Comparison of ENCODE assay signal across 8 cellular contexts in genomic region chr10:100267237-100268104, GRCh38. TPM values are rescaled to one million over a fixed set of nuclear protein-coding genes. Genes with fewer than 3 reads are reported as not detected.
DNase-seq lines count a peak whose midpoint lies in the region; ATAC-seq, FAIRE-seq and TF ChIP-seq lines count a peak whose summit lies in the region.

Gene CWF19L1 (minus strand): TSS chr10:100267638. CDS start chr10:100267593, 45 bp downstream.

- POLR2A ChIA-PET in A549 (lab: Yijun Ruan, JAX): interaction anchor here (0.9 kb wide), 1 partner anchor 19 kb away, joined by 3 read pairs; no protein-coding TSS in a partner anchor

- peaks cover 8% of the 10 kb centered on the region; the same call in 1 of the 3 replicates for H3K4me1 ChIP-seq in A549
- H3K4me1 ChIP-seq in colonic mucosa: peaks cover 9% of the 10 kb centered on the region

- TF ChIP-seq EP300 in A549 (IDR thresholded peaks at IDR 0.05): no peak

- H3K27me3 ChIP-seq in colonic mucosa (no peaks in the 10 kb centered on the region), layer of hippocampus (ENCODE audit: control insufficient read depth, insufficient read depth, low read length) (no peaks in the 10 kb centered on the region)

- TF ChIP-seq POLR2A in A549 (IDR thresholded peaks at IDR 0.05; ENCODE audit: low read length): peak; percentile 59

- H3K4me2 ChIP-seq in A549: peak within 1 kb of the TSS; percentile 86

- H3K9ac ChIP-seq in colonic mucosa (ENCODE audit: low read depth in 2 of 2, low read length in 2 of 2): peak within 1 kb of the TSS; percentile 87 to 98

- DNase-seq in A549 (ENCODE audit: low read depth in 1 of 2, low spot score in 1 of 2) (peak; percentile 77 to 92), NCI-H510A treated with DMSO at 0.1 percent for 48 hours (lab: John Stamatoyannopoulos, UW) (peak; percentile 84), colonic mucosa (peak; percentile 94)
- DNase-seq in activated CD4-positive, alpha-beta T cell treated with anti-CD3 and anti-CD28 coated beads for 48 hours: peak; percentile 82
- DNase-seq in stimulated activated CD4-positive, alpha-beta T cell treated with anti-CD3 and anti-CD28 coated beads, Interleukin-1b, Interleukin-23, amount 100 ng/mL, for 24 hours (ENCODE audit: low read depth in 4 of 4, low spot score in 1 of 4): peak; percentile 43 to 70 (median 63)

- intact Hi-C loops in colonic mucosa (cut with DNase I): no loop called here

- FAIRE-seq in A549 (lab: Jason Lieb, UNC): no peak

- H3K4me3 ChIP-seq in A549 (peak within 1 kb of the TSS; percentile 83), colonic mucosa (peak within 1 kb of the TSS; percentile 71)

- TF ChIP-seq CTCF in A549 (IDR thresholded peaks at IDR 0.05) (no peak), colonic mucosa (IDR thresholded peaks at IDR 0.05) (no peak)

- TF ChIP-seq RAD21 in A549 (conservative IDR thresholded peaks at IDR 0.05 in 1 of 2, IDR thresholded peaks at IDR 0.05 in 1 of 2): no peak

- 1% methylated on average over 49 of the region's 49 CpGs for WGBS in A549 (ENCODE audit: missing lambda C conversion rate)

- H3K9me3 ChIP-seq in A549 (no peaks in the 10 kb centered on the region), colonic mucosa (no peaks in the 10 kb centered on the region)

- CTCF ChIA-PET in A549 (lab: Yijun Ruan, JAX): no interaction called here

- H3K27ac ChIP-seq in A549 (peak within 1 kb of the TSS; percentile 83 to 90), colonic mucosa (peak within 1 kb of the TSS; percentile 61), layer of hippocampus (ENCODE audit: low read depth, low read length) (peak within 1 kb of the TSS; percentile 79)

- ATAC-seq in A549 (peak; percentile 95 to 97), GM18861 (IDR thresholded peaks at IDR 0.05; ENCODE audit: unreplicated experiment) (peak; percentile 65), HG03342 (IDR thresholded peaks at IDR 0.05; ENCODE audit: unreplicated experiment) (peak; percentile 79)

- no peaks in the 10 kb centered on the region for H3K36me3 ChIP-seq in colonic mucosa

TF ChIP-seq in A549, 52 proteins besides CTCF, POLR2A, EP300 and RAD21:
- peak; percentile 41 to 82; a peak in 3 of 5 replicates for TF ChIP-seq JUN (IDR thresholded peaks at IDR 0.05)
- no peak for TF ChIP-seq ZNF302 (CRISPR knock-in tag; IDR thresholded peaks at IDR 0.05)
- peak; percentile 59; the same call in 1 of the 2 replicates for TF ChIP-seq E2F6 (IDR thresholded peaks at IDR 0.05; ENCODE audit: borderline replicate concordance, low read depth)
- peak; percentile 13; the same call in 1 of the 2 replicates for TF ChIP-seq PHF8 (IDR thresholded peaks at IDR 0.05; ENCODE audit: borderline replicate concordance, low read depth)
- TF ChIP-seq PBX3 (IDR thresholded peaks at IDR 0.05): peak; percentile 41; the same call in 1 of the 2 replicates
- no peak for TF ChIP-seq ESRRA (IDR thresholded peaks at IDR 0.05; ENCODE audit: borderline replicate concordance, low read length)
- peak; percentile 14 for TF ChIP-seq CHD2 (IDR thresholded peaks at IDR 0.05; ENCODE audit: low read length, partially characterized antibody)
- TF ChIP-seq KDM5A (IDR thresholded peaks at IDR 0.05): peak; percentile 97
- no peak for TF ChIP-seq FOXS1 (CRISPR knock-in tag; IDR thresholded peaks at IDR 0.05)
- TF ChIP-seq, protein P1, sequence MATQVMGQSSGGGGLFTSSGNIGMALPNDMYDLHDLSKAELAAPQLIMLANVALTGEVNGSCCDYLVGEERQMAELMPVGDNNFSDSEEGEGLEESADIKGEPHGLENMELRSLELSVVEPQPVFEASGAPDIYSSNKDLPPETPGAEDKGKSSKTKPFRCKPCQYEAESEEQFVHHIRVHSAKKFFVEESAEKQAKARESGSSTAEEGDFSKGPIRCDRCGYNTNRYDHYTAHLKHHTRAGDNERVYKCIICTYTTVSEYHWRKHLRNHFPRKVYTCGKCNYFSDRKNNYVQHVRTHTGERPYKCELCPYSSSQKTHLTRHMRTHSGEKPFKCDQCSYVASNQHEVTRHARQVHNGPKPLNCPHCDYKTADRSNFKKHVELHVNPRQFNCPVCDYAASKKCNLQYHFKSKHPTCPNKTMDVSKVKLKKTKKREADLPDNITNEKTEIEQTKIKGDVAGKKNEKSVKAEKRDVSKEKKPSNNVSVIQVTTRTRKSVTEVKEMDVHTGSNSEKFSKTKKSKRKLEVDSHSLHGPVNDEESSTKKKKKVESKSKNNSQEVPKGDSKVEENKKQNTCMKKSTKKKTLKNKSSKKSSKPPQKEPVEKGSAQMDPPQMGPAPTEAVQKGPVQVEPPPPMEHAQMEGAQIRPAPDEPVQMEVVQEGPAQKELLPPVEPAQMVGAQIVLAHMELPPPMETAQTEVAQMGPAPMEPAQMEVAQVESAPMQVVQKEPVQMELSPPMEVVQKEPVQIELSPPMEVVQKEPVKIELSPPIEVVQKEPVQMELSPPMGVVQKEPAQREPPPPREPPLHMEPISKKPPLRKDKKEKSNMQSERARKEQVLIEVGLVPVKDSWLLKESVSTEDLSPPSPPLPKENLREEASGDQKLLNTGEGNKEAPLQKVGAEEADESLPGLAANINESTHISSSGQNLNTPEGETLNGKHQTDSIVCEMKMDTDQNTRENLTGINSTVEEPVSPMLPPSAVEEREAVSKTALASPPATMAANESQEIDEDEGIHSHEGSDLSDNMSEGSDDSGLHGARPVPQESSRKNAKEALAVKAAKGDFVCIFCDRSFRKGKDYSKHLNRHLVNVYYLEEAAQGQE (IDR thresholded peaks at IDR 0.05): peak; percentile 29; the same call in 1 of the 2 replicates
- TF ChIP-seq, protein P2, sequence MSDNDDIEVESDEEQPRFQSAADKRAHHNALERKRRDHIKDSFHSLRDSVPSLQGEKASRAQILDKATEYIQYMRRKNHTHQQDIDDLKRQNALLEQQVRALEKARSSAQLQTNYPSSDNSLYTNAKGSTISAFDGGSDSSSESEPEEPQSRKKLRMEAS (IDR thresholded peaks at IDR 0.05): peak; percentile 65
- TF ChIP-seq, protein P3, sequence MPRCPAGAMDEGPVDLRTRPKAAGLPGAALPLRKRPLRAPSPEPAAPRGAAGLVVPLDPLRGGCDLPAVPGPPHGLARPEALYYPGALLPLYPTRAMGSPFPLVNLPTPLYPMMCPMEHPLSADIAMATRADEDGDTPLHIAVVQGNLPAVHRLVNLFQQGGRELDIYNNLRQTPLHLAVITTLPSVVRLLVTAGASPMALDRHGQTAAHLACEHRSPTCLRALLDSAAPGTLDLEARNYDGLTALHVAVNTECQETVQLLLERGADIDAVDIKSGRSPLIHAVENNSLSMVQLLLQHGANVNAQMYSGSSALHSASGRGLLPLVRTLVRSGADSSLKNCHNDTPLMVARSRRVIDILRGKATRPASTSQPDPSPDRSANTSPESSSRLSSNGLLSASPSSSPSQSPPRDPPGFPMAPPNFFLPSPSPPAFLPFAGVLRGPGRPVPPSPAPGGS (IDR thresholded peaks at IDR 0.05): peak; percentile 40; the same call in 1 of the 3 replicates

RNA-seq across cellular contexts. Expression of gene CWF19L1, which starts in this region (rescaled TPM):
- polyA plus RNA-seq in A549 (2011; rRNA removed): 30.2 and 33.6 TPM in 2 replicates
- 8.6 and 9.1 TPM in 2 replicates for polyA plus RNA-seq in A549 (2012; cell fraction: cytosol; rRNA removed)
- polyA plus RNA-seq in A549 (2012; cell fraction: nucleus; rRNA removed): 9.7 and 18.8 TPM in 2 replicates
- 24.7 to 25.6 TPM (median 24.7 TPM) in 3 replicates for polyA plus RNA-seq in A549 (2017; fragmentation: RNase III; extraction: RNeasy Plus Mini Kit Qiagen cat#74134 plus additional on column Dnase treatment)
- polyA minus RNA-seq in A549 (2011; rRNA and poly(A)+ RNA removed): 20.2 and 20.9 TPM in 2 replicates
- 10 to 100 TPM; 15.3 to 21.4 TPM for total RNA-seq in colonic mucosa

Comparison
In these comparisons a context has a peak if more than half of its experiments do, and no peak if none do; other contexts are left out.
1. Peak in every context shown above with its lines: DNase-seq, ATAC-seq, H3K4me3 ChIP-seq and H3K27ac ChIP-seq.